Comparison of ENCODE assay signal across 8 cellular contexts in the genomic region with DNA sequence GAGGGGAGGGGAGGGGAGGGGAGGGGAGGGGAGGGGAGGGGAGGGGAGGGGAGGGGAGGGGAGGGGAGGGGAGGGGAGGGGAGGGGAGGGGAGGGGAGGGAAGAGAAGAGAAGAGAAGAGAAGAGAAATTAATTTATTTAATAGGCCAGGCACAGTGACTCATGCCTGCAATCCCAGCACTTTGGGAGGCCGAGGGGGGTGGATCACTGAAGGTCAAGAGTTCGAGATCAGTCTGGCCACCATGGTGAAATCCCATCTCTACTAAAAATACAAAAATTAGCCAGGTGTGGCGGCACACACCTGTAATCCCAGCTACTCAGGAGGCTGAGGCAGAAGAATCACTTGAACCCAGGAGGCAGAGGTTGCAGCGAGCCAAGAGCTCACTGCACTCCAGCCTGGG.
DNase-seq lines count a peak whose midpoint lies in the region; ATAC-seq, FAIRE-seq and TF ChIP-seq lines count a peak whose summit lies in the region.
"Not testable (repeated sequence)": the region's sequence is repeated elsewhere in the genome, so short reads cannot be mapped to it uniquely, and the experiment has no call there.

No MANE protein-coding gene starts in this region.

- H3K4me3 Mint-ChIP-seq in Calu3 (ENCODE audit: low read depth, unreplicated experiment); dendritic cell treated with granulocyte-macrophage colony-stimulating factor and Interleukin-4, amounts not matched to agents 40 ng/mL and 50 ng/mL, for 4 days; osteocyte (ENCODE audit: unreplicated experiment); stimulated activated effector memory CD8-positive, alpha-beta T cell treated with anti-CD3 and anti-CD28 coated beads, Interleukin-12 subunit alpha, Interleukin-12 subunit beta, amount 100 ng/mL, for 72 hours: not testable (repeated sequence)

- not testable (repeated sequence) for H3K9ac ChIP-seq in SK-N-SH; K562 (ENCODE audit: insufficient read depth in 1 of 2, low read depth in 2 of 2, low read length in 2 of 2)

- in situ Hi-C loops in K562 (cut with MboI), result not testable (repeated sequence)

- H3K27me3 Mint-ChIP-seq in Calu3 (ENCODE audit: unreplicated experiment); dendritic cell treated with granulocyte-macrophage colony-stimulating factor and Interleukin-4, amounts not matched to agents 40 ng/mL and 50 ng/mL, for 4 days; osteocyte (ENCODE audit: unreplicated experiment): not testable (repeated sequence)

- not testable (repeated sequence) for TF ChIP-seq EP300 in SK-N-SH (IDR thresholded peaks at IDR 0.05; ENCODE audit: borderline replicate concordance in 1 of 2, low read depth in 1 of 2, low read length in 1 of 2); K562 (IDR thresholded peaks at IDR 0.05; ENCODE audit: low read length)

- H4K20me1 ChIP-seq in SK-N-SH (ENCODE audit: insufficient read depth), result peaks cover 23% of the 10 kb centered on the region
- not testable (repeated sequence) for H4K20me1 ChIP-seq in K562 (replicated peaks; ENCODE audit: control insufficient read depth, insufficient read depth, low read length)

- FAIRE-seq in K562 (lab: Jason Lieb, UNC), result not testable (repeated sequence)

- H3K4me2 ChIP-seq in SK-N-SH; K562 (ENCODE audit: insufficient read depth, low read length): not testable (repeated sequence)

- not testable (repeated sequence) for H3K27ac ChIP-seq in HEK293 (ENCODE audit: extremely low read depth, low read depth, low read length); SK-N-SH (ENCODE audit: low read depth in 2 of 2, low read length in 1 of 2); K562 (ENCODE audit: extremely low read depth, low read depth, low read length)

- H3K9me1 ChIP-seq in K562 (ENCODE audit: control insufficient read depth, insufficient read depth, low read length), result not testable (repeated sequence)

- H3F3A ChIP-seq in SK-N-SH (replicated peaks; ENCODE audit: insufficient read depth), result peaks cover 21% of the 10 kb centered on the region

- H3K4me1 Mint-ChIP-seq in Calu3 (ENCODE audit: low read depth, unreplicated experiment) (peaks cover 52% of the 10 kb centered on the region), osteocyte (ENCODE audit: unreplicated experiment) (peaks cover 43% of the 10 kb centered on the region)
- peaks cover 14% of the 10 kb centered on the region for H3K4me1 Mint-ChIP-seq in dendritic cell treated with granulocyte-macrophage colony-stimulating factor and Interleukin-4, amounts not matched to agents 40 ng/mL and 50 ng/mL, for 4 days (ENCODE audit: low read depth)
- peaks cover 18% of the 10 kb centered on the region for H3K4me1 Mint-ChIP-seq in stimulated activated effector memory CD8-positive, alpha-beta T cell treated with anti-CD3 and anti-CD28 coated beads, Interleukin-12 subunit alpha, Interleukin-12 subunit beta, amount 100 ng/mL, for 72 hours

- not testable (repeated sequence) for H3K9me2 ChIP-seq in SK-N-SH

- H3K36me3 ChIP-seq in HEK293 (ENCODE audit: control insufficient read depth in 2 of 2, insufficient read depth in 1 of 2, low read length in 2 of 2), result peaks cover 23 to 85% of the 10 kb centered on the region in 2 experiments
- H3K36me3 ChIP-seq in SK-N-SH (replicated peaks in 1 of 2; ENCODE audit: control insufficient read depth in 1 of 2, insufficient read depth in 2 of 2, low read length in 1 of 2), result peaks cover 41 to 48% of the 10 kb centered on the region in 2 experiments
- H3K36me3 ChIP-seq in K562 (ENCODE audit: control insufficient read depth, insufficient read depth, low read length), result peaks cover 89% of the 10 kb centered on the region

- H3K4me1 ChIP-seq in HEK293 (ENCODE audit: control insufficient read depth, insufficient read depth, low read length); K562 (replicated peaks in 1 of 2; ENCODE audit: control insufficient read depth in 2 of 2, insufficient read depth in 2 of 2, low read length in 2 of 2): not testable (repeated sequence)
- peaks cover 16 to 24% of the 10 kb centered on the region in 2 experiments for H3K4me1 ChIP-seq in SK-N-SH (ENCODE audit: control insufficient read depth in 1 of 2, insufficient read depth in 2 of 2, low read depth in 1 of 2, low read length in 1 of 2)

- POLR2A ChIA-PET in HEK293 (lab: Yijun Ruan, JAX); SK-N-SH (lab: Yijun Ruan, JAX); K562 (lab: Yijun Ruan, JAX): not testable (repeated sequence)

- WGBS in SK-N-SH (ENCODE audit: low lambda C conversion rate), result 83% methylated on average over 3 of the region's 4 CpGs
- 92% methylated on average over 4 of the region's 4 CpGs for WGBS in K562 (ENCODE audit: insufficient coverage, low coverage, missing lambda C conversion rate)

- not testable (repeated sequence) for TF ChIP-seq RAD21 in SK-N-SH (IDR thresholded peaks at IDR 0.05; ENCODE audit: low read length); K562 (CRISPR knock-in tag; conservative IDR thresholded peaks at IDR 0.05 in 1 of 2, IDR thresholded peaks at IDR 0.05 in 1 of 2)

- H3K27ac Mint-ChIP-seq in Calu3 (ENCODE audit: unreplicated experiment), result peak overlapping the region; percentile 69
- peak overlapping the region; percentile 69 for H3K27ac Mint-ChIP-seq in dendritic cell treated with granulocyte-macrophage colony-stimulating factor and Interleukin-4, amounts not matched to agents 40 ng/mL and 50 ng/mL, for 4 days
- H3K27ac Mint-ChIP-seq in osteocyte (ENCODE audit: unreplicated experiment), result peak overlapping the region; percentile 10
- peak overlapping the region; percentile 85 for H3K27ac Mint-ChIP-seq in stimulated activated effector memory CD8-positive, alpha-beta T cell treated with anti-CD3 and anti-CD28 coated beads, Interleukin-12 subunit alpha, Interleukin-12 subunit beta, amount 100 ng/mL, for 72 hours

- not testable (repeated sequence) for TF ChIP-seq POLR2A in K562 (conservative IDR thresholded peaks at IDR 0.05)

- peak; percentile 8 for DNase-seq in A172 (ENCODE audit: low spot score)
- DNase-seq in Calu3; SK-N-SH; K562 (ENCODE audit: extremely low read depth in 1 of 4, low spot score in 3 of 4); osteocyte (ENCODE audit: extremely low spot score, unreplicated experiment); stimulated activated effector memory CD8-positive, alpha-beta T cell treated with anti-CD3 and anti-CD28 coated beads, Interleukin-12 subunit alpha, Interleukin-12 subunit beta, amount 100 ng/mL, for 72 hours (ENCODE audit: low spot score in 2 of 2): not testable (repeated sequence)

- not testable (repeated sequence) for H3K9me3 ChIP-seq in HEK293 (ENCODE audit: control insufficient read depth, insufficient read depth, low read depth, low read length); SK-N-SH; K562 (replicated peaks; ENCODE audit: control insufficient read depth, insufficient read depth, low read depth, low read length)

- intact Hi-C loops in Calu3 (cut with micrococcal nuclease; ENCODE audit: unreplicated experiment); dendritic cell treated with granulocyte-macrophage colony-stimulating factor and Interleukin-4, amounts not matched to agents 40 ng/mL and 50 ng/mL, for 4 days (cut with micrococcal nuclease): not testable (repeated sequence)
- intact Hi-C loops in K562 (cut with micrococcal nuclease), result loop anchor here (10.0 kb wide), 1 partner anchor 182 kb away; no protein-coding TSS in a partner anchor

- H3K27me3 ChIP-seq in SK-N-SH (ENCODE audit: insufficient read depth); K562 (ENCODE audit: control insufficient read depth in 2 of 2, insufficient read depth in 2 of 2, low read length in 2 of 2): not testable (repeated sequence)

- ATAC-seq in K562; stimulated activated effector memory CD8-positive, alpha-beta T cell treated with anti-CD3 and anti-CD28 coated beads, Interleukin-12 subunit alpha, Interleukin-12 subunit beta, amount 100 ng/mL, for 72 hours: not testable (repeated sequence)

- not testable (repeated sequence) for TF ChIP-seq CTCF in Calu3 (IDR thresholded peaks at IDR 0.05; ENCODE audit: unreplicated experiment); HEK293 (tag by site-specific recombination; IDR thresholded peaks at IDR 0.05); SK-N-SH (IDR thresholded peaks at IDR 0.05); K562 (IDR thresholded peaks at IDR 0.05 in 2 of 3, conservative IDR thresholded peaks at IDR 0.05 in 1 of 3; ENCODE audit: insufficient read depth in 2 of 3, low read depth in 1 of 3, low read length in 3 of 3); osteocyte (IDR thresholded peaks at IDR 0.05)

- H3K4me3 ChIP-seq in HEK293 (ENCODE audit: low read depth, low read length); SK-N-SH (ENCODE audit: low read depth in 2 of 2, low read length in 1 of 2); K562: not testable (repeated sequence)

- CTCF ChIA-PET in Calu3 (lab: Charles Lee); SK-N-SH (lab: Yijun Ruan, JAX); K562 (lab: Yijun Ruan, JAX; ENCODE audit: low intra/inter-chr PET ratio): not testable (repeated sequence)
- CTCF ChIA-PET in HEK293 (lab: Yijun Ruan, JAX), result interaction anchor here (0.6 kb wide), 1 partner anchor 166 kb away, joined by 3 read pairs; no protein-coding TSS in a partner anchor

- H2AFZ ChIP-seq in SK-N-SH (ENCODE audit: low read depth); K562 (ENCODE audit: low read depth, low read length): not testable (repeated sequence)

- H3K79me2 ChIP-seq in SK-N-SH (ENCODE audit: insufficient read depth) (peaks cover 92% of the 10 kb centered on the region), K562 (ENCODE audit: control insufficient read depth, insufficient read depth, low read length) (peaks cover 69% of the 10 kb centered on the region)

- not testable (repeated sequence) for H3K9me3 Mint-ChIP-seq in Calu3 (ENCODE audit: low read depth, unreplicated experiment); dendritic cell treated with granulocyte-macrophage colony-stimulating factor and Interleukin-4, amounts not matched to agents 40 ng/mL and 50 ng/mL, for 4 days; osteocyte (ENCODE audit: unreplicated experiment); stimulated activated effector memory CD8-positive, alpha-beta T cell treated with anti-CD3 and anti-CD28 coated beads, Interleukin-12 subunit alpha, Interleukin-12 subunit beta, amount 100 ng/mL, for 72 hours

- H3K36me3 Mint-ChIP-seq in Calu3 (ENCODE audit: insufficient read depth, unreplicated experiment), result peaks cover 88% of the 10 kb centered on the region
- peaks cover 81% of the 10 kb centered on the region for H3K36me3 Mint-ChIP-seq in dendritic cell treated with granulocyte-macrophage colony-stimulating factor and Interleukin-4, amounts not matched to agents 40 ng/mL and 50 ng/mL, for 4 days (ENCODE audit: low read depth)
- H3K36me3 Mint-ChIP-seq in osteocyte (ENCODE audit: unreplicated experiment), result peaks cover 34% of the 10 kb centered on the region
- H3K36me3 Mint-ChIP-seq in stimulated activated effector memory CD8-positive, alpha-beta T cell treated with anti-CD3 and anti-CD28 coated beads, Interleukin-12 subunit alpha, Interleukin-12 subunit beta, amount 100 ng/mL, for 72 hours, result peaks cover 100% of the 10 kb centered on the region

- not testable (repeated sequence) for BruUV-seq in Calu3 (replicated peaks; lab: Mats Ljungman, UMichigan); K562 (replicated peaks; lab: Mats Ljungman, UMichigan)

Comparison
In these comparisons a context has a peak if more than half of its experiments do, and no peak if none do; other contexts are left out.
1. H3K27ac Mint-ChIP-seq: peak in every context shown above with its lines; median percentile 85 in stimulated activated effector memory CD8-positive, alpha-beta T cell treated with anti-CD3 and anti-CD28 coated beads, Interleukin-12 subunit alpha, Interleukin-12 subunit beta, amount 100 ng/mL, for 72 hours; 69 in Calu3; 69 in dendritic cell treated with granulocyte-macrophage colony-stimulating factor and Interleukin-4, amounts not matched to agents 40 ng/mL and 50 ng/mL, for 4 days; 10 in osteocyte.